8 cellular contexts compared by ENCODE assay signal in genomic region chr7:136114966-136115762, GRCh38.
DNase-seq lines count a peak whose midpoint lies in the region; ATAC-seq, FAIRE-seq and TF ChIP-seq lines count a peak whose summit lies in the region.

No MANE protein-coding gene starts in this region.

- TF ChIP-seq CTCF in OCI-LY1 (IDR thresholded peaks at IDR 0.05; ENCODE audit: low read length) = peak; percentile 96
- peak; percentile 81 for TF ChIP-seq CTCF in left ventricle myocardium inferior (IDR thresholded peaks at IDR 0.05; ENCODE audit: borderline replicate concordance)
- TF ChIP-seq CTCF in spleen (IDR thresholded peaks at IDR 0.05 in 8 of 11, conservative IDR thresholded peaks at IDR 0.05 in 3 of 11) = peak; percentile 47 to 80 (median 69)

- H3K9me2 ChIP-seq in OCI-LY1 (ENCODE audit: low read depth, low read length) = no peaks in the 10 kb centered on the region

- no peak overlapping the region for H3K9ac ChIP-seq in OCI-LY1 (ENCODE audit: low read length)

- no peaks in the 10 kb centered on the region for H3K9me3 ChIP-seq in OCI-LY1 (ENCODE audit: low read length)
- H3K9me3 ChIP-seq in left ventricle myocardium inferior (replicated peaks) = peaks cover 4% of the 10 kb centered on the region
- H3K9me3 ChIP-seq in spleen = peaks cover 0 to 1% (median 0%) of the 10 kb centered on the region in 8 donors

- H3K27ac ChIP-seq in OCI-LY1 (ENCODE audit: low read depth, low read length, poor library complexity, severe bottlenecking) = no peak overlapping the region
- H3K27ac ChIP-seq in left ventricle myocardium inferior (replicated peaks) = no peak overlapping the region
- no peak overlapping the region for H3K27ac ChIP-seq in spleen

- H4K20me1 ChIP-seq in OCI-LY1 (ENCODE audit: insufficient read depth, low read length) = no peaks in the 10 kb centered on the region

- no peak overlapping the region for H3K4me2 ChIP-seq in OCI-LY1 (ENCODE audit: low read length)

- TF ChIP-seq POLR2A in spleen (IDR thresholded peaks at IDR 0.05) = no peak

- no peak overlapping the region; the same call in 1 of the 2 replicates for H2AFZ ChIP-seq in OCI-LY1 (ENCODE audit: low read length)

- H3K27me3 ChIP-seq in OCI-LY1 (ENCODE audit: insufficient read depth, low read length) = no peaks in the 10 kb centered on the region
- H3K27me3 ChIP-seq in left ventricle myocardium inferior (ENCODE audit: low read depth) = no peaks in the 10 kb centered on the region
- no peaks in the 10 kb centered on the region for H3K27me3 ChIP-seq in spleen (replicated peaks in 1 of 7)

- H3F3A ChIP-seq in OCI-LY1 (ENCODE audit: insufficient read depth, low read length) = no peaks in the 10 kb centered on the region

- intact Hi-C loops in left ventricle myocardium inferior (cut with micrococcal nuclease) = no loop called here
- intact Hi-C loops in spleen (cut with DNase I; ENCODE audit: low total_unique reads) = no loop called here

- no peaks in the 10 kb centered on the region for H3K79me2 ChIP-seq in OCI-LY1 (ENCODE audit: insufficient read depth, low read length)

- peak; percentile 87 for DNase-seq in COLO829 (ENCODE audit: low spot score)
- DNase-seq in GM19239 (ENCODE audit: insufficient read length, low spot score) = peak; percentile 37
- peak; percentile 80 for DNase-seq in activated effector memory CD4-positive, alpha-beta T cell treated with anti-CD3 and anti-CD28 coated beads, Interleukin-2, amount 50 U/mL, for 16 hours
- no peak for DNase-seq in left ventricle myocardium inferior
- peak; percentile 66 for DNase-seq in spleen
- no peak for DNase-seq in hippocampal formation (lab: John Stamatoyannopoulos, UW)

- H3K4me1 ChIP-seq in OCI-LY1 (ENCODE audit: insufficient read depth, low read length, severe bottlenecking) = peaks cover 6% of the 10 kb centered on the region
- H3K4me1 ChIP-seq in left ventricle myocardium inferior = no peaks in the 10 kb centered on the region
- H3K4me1 ChIP-seq in spleen = no peaks in the 10 kb centered on the region

- H3K4me3 ChIP-seq in OCI-LY1 (ENCODE audit: low read depth, low read length, poor library complexity, severe bottlenecking) = no peak overlapping the region
- H3K4me3 ChIP-seq in left ventricle myocardium inferior = no peak overlapping the region
- H3K4me3 ChIP-seq in spleen = no peak overlapping the region

- H3K36me3 ChIP-seq in OCI-LY1 (ENCODE audit: insufficient read depth, low read length) = no peaks in the 10 kb centered on the region
- H3K36me3 ChIP-seq in left ventricle myocardium inferior = no peaks in the 10 kb centered on the region
- no peaks in the 10 kb centered on the region for H3K36me3 ChIP-seq in spleen

- peak; percentile 98 for ATAC-seq in HG03103 (IDR thresholded peaks at IDR 0.05; ENCODE audit: low read depth, unreplicated experiment)

- FAIRE-seq in GM19239 (lab: Jason Lieb, UNC) = peak; percentile 95

- WGBS in spleen, 5 donors = 47 to 56% (median 51%) methylated on average over 16 to 21 of the region's 21 CpGs

Comparison
In these comparisons a context has a peak if more than half of its experiments do, and no peak if none do; other contexts are left out.
1. DNase-seq: peak in COLO829 (single experiment), GM19239 (single experiment), activated effector memory CD4-positive, alpha-beta T cell treated with anti-CD3 and anti-CD28 coated beads, Interleukin-2, amount 50 U/mL, for 16 hours (single experiment) and spleen (single experiment); none in left ventricle myocardium inferior (single experiment) and hippocampal formation (0 of 2).
2. Peak in every context shown above with its lines, with median percentiles within 50 percentile points of each other: CTCF ChIP-seq.